ENCODE assay signal across 8 cellular contexts in the genomic region with DNA sequence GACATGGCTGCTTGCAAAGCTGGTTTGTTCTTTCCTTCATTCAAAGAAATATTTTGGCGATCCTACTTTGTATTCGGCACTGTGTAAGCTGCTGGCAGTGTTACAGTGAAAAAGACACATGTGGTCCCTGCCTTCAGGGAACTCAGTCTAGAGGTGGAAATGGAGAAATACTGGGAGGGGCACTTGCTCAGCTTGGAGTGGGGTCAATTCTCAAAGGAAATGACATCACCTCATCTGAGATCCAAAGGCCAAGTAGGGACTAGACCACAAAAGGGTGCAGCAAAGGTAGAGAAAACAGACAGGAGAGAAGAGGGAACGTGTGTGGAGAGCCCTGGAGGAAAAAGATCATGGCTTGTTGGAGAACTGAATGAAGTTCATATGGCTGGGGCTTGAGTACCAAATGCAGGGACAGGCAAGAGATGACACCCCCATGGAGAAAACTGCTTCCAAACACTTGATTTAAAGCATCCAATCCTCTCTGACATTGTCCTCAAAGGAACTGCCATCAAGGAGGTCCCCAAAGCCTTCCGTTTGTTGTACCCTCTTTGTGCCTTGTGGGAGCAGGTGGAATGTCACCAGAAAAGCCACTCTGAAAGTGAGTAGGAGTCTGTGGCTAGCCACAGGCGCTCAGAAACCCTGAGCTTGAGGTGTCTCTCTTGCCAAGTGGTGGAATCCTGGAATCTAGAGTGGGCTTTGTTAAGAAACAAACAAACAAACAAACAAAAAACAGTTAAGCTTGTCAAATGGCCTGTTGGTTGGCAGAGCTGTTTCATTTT. TPM values are rescaled to one million over a fixed set of nuclear protein-coding genes. Genes with fewer than 3 reads are reported as not detected.
DNase-seq lines count a peak whose midpoint lies in the region; ATAC-seq and TF ChIP-seq lines count a peak whose summit lies in the region.

No MANE protein-coding gene starts in this region.

- H3K36me3 Mint-ChIP-seq in CD4-positive, alpha-beta T cell (ENCODE audit: low read depth), result peaks cover 85% of the 10 kb centered on the region

- no peaks in the 10 kb centered on the region for H3K9me2 ChIP-seq in Loucy (replicated peaks; ENCODE audit: low read depth, low read length)

- H3K4me3 Mint-ChIP-seq in CD4-positive, alpha-beta T cell, result no peak overlapping the region

- no peaks in the 10 kb centered on the region for H3K9me3 Mint-ChIP-seq in CD4-positive, alpha-beta T cell

- POLR2A ChIA-PET in CD4-positive, alpha-beta T cell (lab: Charles Lee), result interaction anchor here (0.7 kb wide), 1 partner anchor 46 kb away, joined by 4 read pairs; no protein-coding TSS in a partner anchor

- H3K9ac ChIP-seq in Loucy (ENCODE audit: low read depth, low read length, poor library complexity, severe bottlenecking), result no peak overlapping the region

- no peaks in the 10 kb centered on the region for H3K9me3 ChIP-seq in CD4-positive, alpha-beta T cell (ENCODE audit: control insufficient read depth, low read length)
- no peaks in the 10 kb centered on the region for H3K9me3 ChIP-seq in Loucy (ENCODE audit: insufficient read depth, low read depth, low read length)

- no peak overlapping the region for H3K27ac ChIP-seq in CD4-positive, alpha-beta T cell (ENCODE audit: low read depth, low read length)
- H3K27ac ChIP-seq in cingulate gyrus (ENCODE audit: low read depth, low read length), result peak overlapping the region; percentile 5

- intact Hi-C loops in CD4-positive, alpha-beta T cell (cut with DNase I, micrococcal nuclease), result no loop called here

- H3F3A ChIP-seq in Loucy (ENCODE audit: low read depth), result no peaks in the 10 kb centered on the region

- H3K4me2 ChIP-seq in Loucy (ENCODE audit: low read depth, low read length, poor library complexity, severe bottlenecking), result peak overlapping the region; percentile 31

- no peak overlapping the region for H3K4me3 ChIP-seq in Loucy (ENCODE audit: low read length, poor library complexity, severe bottlenecking)

- H3K4me1 Mint-ChIP-seq in CD4-positive, alpha-beta T cell (ENCODE audit: low read depth), result peaks cover 32% of the 10 kb centered on the region

- peak overlapping the region; percentile 76 for H3K27ac Mint-ChIP-seq in CD4-positive, alpha-beta T cell

- peaks cover 18% of the 10 kb centered on the region for H3K4me1 ChIP-seq in Loucy (ENCODE audit: insufficient read depth, low read length, poor library complexity, severe bottlenecking)

- H3K36me3 ChIP-seq in Loucy (ENCODE audit: insufficient read depth, low read length), result no peaks in the 10 kb centered on the region

- TF ChIP-seq CTCF in CD4-positive, alpha-beta T cell (IDR thresholded peaks at IDR 0.05), result no peak
- no peak for TF ChIP-seq CTCF in Loucy (conservative IDR thresholded peaks at IDR 0.05; ENCODE audit: low read length)

- H4K20me1 ChIP-seq in Loucy (ENCODE audit: insufficient read depth, low read length, poor library complexity, severe bottlenecking), result no peaks in the 10 kb centered on the region

- DNase-seq in CD4-positive, alpha-beta T cell, result no peak
- DNase-seq in midbrain (lab: John Stamatoyannopoulos, UW) (peak; percentile 43), NCI-H510A treated with DMSO at 0.1 percent for 48 hours (lab: John Stamatoyannopoulos, UW) (no peak), NCI-H82 treated with DMSO at 0.1 percent for 48 hours (lab: John Stamatoyannopoulos, UW; ENCODE audit: unreplicated experiment) (no peak), SHP77 treated with DMSO at 0.1 percent for 48 hours (lab: John Stamatoyannopoulos, UW) (no peak)

- no peaks in the 10 kb centered on the region for H3K79me2 ChIP-seq in Loucy (ENCODE audit: insufficient read depth, low read length)

- H2AFZ ChIP-seq in Loucy (ENCODE audit: low read length), result no peak overlapping the region

- no peaks in the 10 kb centered on the region for H3K27me3 Mint-ChIP-seq in CD4-positive, alpha-beta T cell

- CTCF ChIA-PET in CD4-positive, alpha-beta T cell (lab: Charles Lee), result no interaction called here

- no peaks in the 10 kb centered on the region for H3K27me3 ChIP-seq in CD4-positive, alpha-beta T cell (ENCODE audit: control insufficient read depth, insufficient read depth, low read length)
- H3K27me3 ChIP-seq in Loucy (ENCODE audit: insufficient read depth, low read length, poor library complexity, severe bottlenecking), result no peaks in the 10 kb centered on the region

- ATAC-seq in CD4-positive, alpha-beta T cell (ENCODE audit: poor library complexity), result no peak
- no peak for ATAC-seq in GM18498 (IDR thresholded peaks at IDR 0.05; ENCODE audit: unreplicated experiment)

RNA-seq across cellular contexts. Expression of a gene that starts 48.3 kb away (rescaled TPM):
- total RNA-seq in CD4-positive, alpha-beta T cell, result not detected

RNA-seq across cellular contexts. Expression of a gene that starts 48.4 kb away (rescaled TPM):
- not detected for total RNA-seq in CD4-positive, alpha-beta T cell

RNA-seq across cellular contexts. Expression of a gene that starts 48.6 kb away (rescaled TPM):
- 10 to 100 TPM; 31.7 to 35.0 TPM for total RNA-seq in CD4-positive, alpha-beta T cell
